1 cellular context compared by ENCODE assay signal in the genomic region with DNA sequence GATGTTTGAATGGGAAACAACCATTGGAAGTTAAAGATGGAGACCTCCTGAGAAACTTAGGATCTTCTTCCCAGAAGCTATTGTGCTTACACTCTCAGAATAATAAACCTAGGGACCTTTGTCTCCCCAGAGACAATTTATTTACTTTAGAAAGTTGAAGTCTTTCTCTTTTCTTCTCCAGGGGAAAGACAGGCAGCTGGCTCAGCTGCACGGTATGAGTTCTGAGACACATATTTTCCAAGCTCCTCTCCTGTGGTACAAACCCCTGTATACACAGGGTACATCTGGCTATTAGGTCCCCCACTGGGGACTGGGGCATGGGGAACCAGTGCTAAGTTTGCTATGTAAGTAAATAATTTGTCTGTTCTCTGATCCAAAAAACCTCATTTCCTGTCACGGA.
TF ChIP-seq lines count a peak whose summit lies in the region.

No MANE protein-coding gene starts in this region.

TF ChIP-seq in IMR-90, 13 proteins besides CTCF, POLR2A, EP300 and RAD21:
- TF ChIP-seq, protein P1, sequence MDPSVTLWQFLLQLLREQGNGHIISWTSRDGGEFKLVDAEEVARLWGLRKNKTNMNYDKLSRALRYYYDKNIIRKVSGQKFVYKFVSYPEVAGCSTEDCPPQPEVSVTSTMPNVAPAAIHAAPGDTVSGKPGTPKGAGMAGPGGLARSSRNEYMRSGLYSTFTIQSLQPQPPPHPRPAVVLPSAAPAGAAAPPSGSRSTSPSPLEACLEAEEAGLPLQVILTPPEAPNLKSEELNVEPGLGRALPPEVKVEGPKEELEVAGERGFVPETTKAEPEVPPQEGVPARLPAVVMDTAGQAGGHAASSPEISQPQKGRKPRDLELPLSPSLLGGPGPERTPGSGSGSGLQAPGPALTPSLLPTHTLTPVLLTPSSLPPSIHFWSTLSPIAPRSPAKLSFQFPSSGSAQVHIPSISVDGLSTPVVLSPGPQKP (IDR thresholded peaks at IDR 0.05; ENCODE audit: borderline replicate concordance, low read depth, low read length): no peak
- TF ChIP-seq RCOR1 (IDR thresholded peaks at IDR 0.05; ENCODE audit: insufficient replicate concordance, low read length) (no peak), MXI1 (IDR thresholded peaks at IDR 0.05; ENCODE audit: borderline replicate concordance, low read depth, low read length) (no peak), CEBPB (IDR thresholded peaks at IDR 0.05; ENCODE audit: low read depth, low read length) (no peak)
